ENCODE assay signal across 1 cellular context in the genomic region with DNA sequence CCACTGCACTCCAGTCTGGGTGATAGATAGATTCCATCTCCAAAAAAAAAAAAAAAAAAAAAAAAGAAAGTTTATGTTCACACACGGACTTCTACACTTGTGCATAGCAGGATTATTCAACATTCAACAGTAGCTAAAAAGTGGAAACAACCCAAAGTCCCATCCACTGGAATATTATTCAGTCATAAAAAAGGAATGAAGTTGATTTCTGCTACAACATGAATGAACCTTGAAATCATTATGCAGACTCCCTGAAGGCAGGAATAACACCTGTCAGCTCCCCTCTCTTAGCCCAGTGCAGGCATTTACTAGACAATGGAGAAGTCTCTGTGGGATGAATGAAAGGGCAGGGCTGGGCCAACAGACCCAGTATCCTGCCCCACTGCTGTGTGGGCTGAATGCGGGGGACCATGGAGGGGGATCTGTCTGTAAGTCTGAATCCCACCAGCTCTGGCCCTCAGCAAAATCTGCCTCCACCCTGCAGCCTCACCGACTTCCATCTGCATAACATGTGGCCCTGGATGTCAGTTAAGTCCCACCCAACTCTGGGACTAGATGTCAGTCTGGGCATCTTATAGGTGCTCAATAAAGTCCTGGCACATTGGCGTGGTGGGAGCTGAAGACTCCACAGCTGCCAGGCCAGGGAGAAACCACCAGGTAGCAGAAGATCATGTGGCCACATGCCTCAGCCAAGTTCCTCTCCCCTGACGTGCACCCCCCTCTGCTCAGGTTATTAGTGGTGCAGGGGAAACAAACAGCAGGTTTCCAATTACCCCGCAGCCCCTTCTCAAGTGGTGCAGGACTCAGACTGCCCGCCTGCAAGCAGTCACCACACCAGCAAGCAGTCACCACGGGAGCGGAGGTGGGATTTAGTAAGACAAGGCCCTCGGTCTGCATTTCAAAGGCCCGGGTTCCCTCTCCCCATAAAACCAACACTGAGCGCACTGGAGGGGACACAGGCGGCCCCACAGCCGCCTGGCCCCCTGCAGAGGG.
TF ChIP-seq lines count a peak whose summit lies in the region.

No MANE protein-coding gene starts in this region.

TF ChIP-seq in HCT116, 20 proteins besides CTCF, POLR2A, EP300 and RAD21 (continued from another document):
- TF ChIP-seq, protein P1, sequence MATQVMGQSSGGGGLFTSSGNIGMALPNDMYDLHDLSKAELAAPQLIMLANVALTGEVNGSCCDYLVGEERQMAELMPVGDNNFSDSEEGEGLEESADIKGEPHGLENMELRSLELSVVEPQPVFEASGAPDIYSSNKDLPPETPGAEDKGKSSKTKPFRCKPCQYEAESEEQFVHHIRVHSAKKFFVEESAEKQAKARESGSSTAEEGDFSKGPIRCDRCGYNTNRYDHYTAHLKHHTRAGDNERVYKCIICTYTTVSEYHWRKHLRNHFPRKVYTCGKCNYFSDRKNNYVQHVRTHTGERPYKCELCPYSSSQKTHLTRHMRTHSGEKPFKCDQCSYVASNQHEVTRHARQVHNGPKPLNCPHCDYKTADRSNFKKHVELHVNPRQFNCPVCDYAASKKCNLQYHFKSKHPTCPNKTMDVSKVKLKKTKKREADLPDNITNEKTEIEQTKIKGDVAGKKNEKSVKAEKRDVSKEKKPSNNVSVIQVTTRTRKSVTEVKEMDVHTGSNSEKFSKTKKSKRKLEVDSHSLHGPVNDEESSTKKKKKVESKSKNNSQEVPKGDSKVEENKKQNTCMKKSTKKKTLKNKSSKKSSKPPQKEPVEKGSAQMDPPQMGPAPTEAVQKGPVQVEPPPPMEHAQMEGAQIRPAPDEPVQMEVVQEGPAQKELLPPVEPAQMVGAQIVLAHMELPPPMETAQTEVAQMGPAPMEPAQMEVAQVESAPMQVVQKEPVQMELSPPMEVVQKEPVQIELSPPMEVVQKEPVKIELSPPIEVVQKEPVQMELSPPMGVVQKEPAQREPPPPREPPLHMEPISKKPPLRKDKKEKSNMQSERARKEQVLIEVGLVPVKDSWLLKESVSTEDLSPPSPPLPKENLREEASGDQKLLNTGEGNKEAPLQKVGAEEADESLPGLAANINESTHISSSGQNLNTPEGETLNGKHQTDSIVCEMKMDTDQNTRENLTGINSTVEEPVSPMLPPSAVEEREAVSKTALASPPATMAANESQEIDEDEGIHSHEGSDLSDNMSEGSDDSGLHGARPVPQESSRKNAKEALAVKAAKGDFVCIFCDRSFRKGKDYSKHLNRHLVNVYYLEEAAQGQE (IDR thresholded peaks at IDR 0.05; ENCODE audit: low read depth), result no peak
- TF ChIP-seq TCF7L2 (IDR thresholded peaks at IDR 0.05; ENCODE audit: borderline replicate concordance, extremely low read depth, insufficient read depth, insufficient read length) (no peak), EZH2phosphoT487 (IDR thresholded peaks at IDR 0.05; ENCODE audit: borderline replicate concordance) (no peak), ZFX (IDR thresholded peaks at IDR 0.05) (no peak), ELF1 (IDR thresholded peaks at IDR 0.05; ENCODE audit: borderline replicate concordance, low read depth) (no peak), POLR2AphosphoS5 (IDR thresholded peaks at IDR 0.05; ENCODE audit: low read depth, low read length) (no peak), EGR1 (IDR thresholded peaks at IDR 0.05; ENCODE audit: low read depth) (no peak), YY1 (IDR thresholded peaks at IDR 0.05; ENCODE audit: extremely low read depth, insufficient replicate concordance, low read depth, low read length) (no peak), SIN3A (IDR thresholded peaks at IDR 0.05; ENCODE audit: low read depth) (no peak), ZNF274 (IDR thresholded peaks at IDR 0.05; ENCODE audit: low read depth, low read length) (no peak)
- TF ChIP-seq, protein P2, sequence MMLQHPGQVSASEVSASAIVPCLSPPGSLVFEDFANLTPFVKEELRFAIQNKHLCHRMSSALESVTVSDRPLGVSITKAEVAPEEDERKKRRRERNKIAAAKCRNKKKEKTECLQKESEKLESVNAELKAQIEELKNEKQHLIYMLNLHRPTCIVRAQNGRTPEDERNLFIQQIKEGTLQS (IDR thresholded peaks at IDR 0.05), result no peak
